ENCODE assay signal across 12 cellular contexts in genomic region chr10:113132651-113133088, GRCh38.
A peak's percentile ranks its signal among the peaks of the same experiment; 100 is the strongest.
DNase-seq lines count a peak whose midpoint lies in the region; TF ChIP-seq lines count a peak whose summit lies in the region.
"Had no signal": no experiment of that assay in that cellular context is flagged by ENCODE, and none has a peak within 500 bp of the region (broad histone marks: within the 10 kb centered on the region; RNA-seq: fewer than 3 reads in every experiment).

No MANE protein-coding gene starts in this region.

- peak; percentile 54 for DNase-seq in BE2C
- peak; percentile 64 for DNase-seq in amniotic epithelial cell (ENCODE audit: low read depth)
- DNase-seq in hepatocyte (ENCODE audit: low spot score), result no peak
- DNase-seq in sigmoid colon, result no peak
- no peak for DNase-seq in activated CD4-positive, alpha-beta T cell treated with anti-CD3 and anti-CD28 coated beads, Interleukin-2, amount 10 ng/mL, durations not matched to agents 7 days and 5 days
- no peak for DNase-seq in NCI-H69 (lab: John Stamatoyannopoulos, UW)
- no peak for DNase-seq in MM.1S
- DNase-seq in superior temporal gyrus (ENCODE audit: extremely low spot score), result no peak
- DNase-seq: activated T-cell treated with anti-CD3 and anti-CD28 coated beads, Interleukin-2, amount 50 U/mL, for 4 hours; CD8-positive, alpha-beta memory T cell; NCI-H1048; SIG-M5 had no signal

- H3K4me3 Mint-ChIP-seq in activated CD4-positive, alpha-beta T cell treated with anti-CD3 and anti-CD28 coated beads, Interleukin-2, amount 10 ng/mL, durations not matched to agents 7 days and 5 days, result no peak overlapping the region
- H3K4me3 Mint-ChIP-seq: activated T-cell treated with anti-CD3 and anti-CD28 coated beads, Interleukin-2, amount 50 U/mL, for 4 hours; CD8-positive, alpha-beta memory T cell had no signal

- peaks cover 28% of the 10 kb centered on the region for H3K27me3 Mint-ChIP-seq in activated CD4-positive, alpha-beta T cell treated with anti-CD3 and anti-CD28 coated beads, Interleukin-2, amount 10 ng/mL, durations not matched to agents 7 days and 5 days

- 22% methylated on average over 9 of the region's 9 CpGs for WGBS in hepatocyte (ENCODE audit: low lambda C conversion rate, missing lambda C conversion rate)
- WGBS in sigmoid colon, 2 donors, result 78 to 79% methylated on average over 9 of the region's 9 CpGs

- H3K4me1 Mint-ChIP-seq in activated CD4-positive, alpha-beta T cell treated with anti-CD3 and anti-CD28 coated beads, Interleukin-2, amount 10 ng/mL, durations not matched to agents 7 days and 5 days, result no peaks in the 10 kb centered on the region
- H3K4me1 Mint-ChIP-seq: CD8-positive, alpha-beta memory T cell had no signal

- H3K27ac Mint-ChIP-seq in activated CD4-positive, alpha-beta T cell treated with anti-CD3 and anti-CD28 coated beads, Interleukin-2, amount 10 ng/mL, durations not matched to agents 7 days and 5 days, result no peak overlapping the region
- H3K27ac Mint-ChIP-seq: CD8-positive, alpha-beta memory T cell had no signal

- CTCF ChIA-PET in activated CD4-positive, alpha-beta T cell treated with anti-CD3 and anti-CD28 coated beads, Interleukin-2, amount 10 ng/mL, durations not matched to agents 7 days and 5 days (lab: Charles Lee), result interaction anchor here (1.0 kb wide), 1 partner anchor 951 kb away, joined by 3 read pairs; no protein-coding TSS in a partner anchor

- no peaks in the 10 kb centered on the region for H3F3A ChIP-seq in MM.1S (ENCODE audit: insufficient read depth, low read length)

- no peaks in the 10 kb centered on the region for H3K27me3 ChIP-seq in BE2C
- no peaks in the 10 kb centered on the region for H3K27me3 ChIP-seq in hepatocyte
- no peaks in the 10 kb centered on the region for H3K27me3 ChIP-seq in sigmoid colon
- H3K27me3 ChIP-seq in MM.1S (replicated peaks; ENCODE audit: insufficient read depth, low read length), result peaks cover 7% of the 10 kb centered on the region; the same call in 1 of the 2 replicates

- peaks cover 94% of the 10 kb centered on the region for H3K79me2 ChIP-seq in hepatocyte
- H3K79me2 ChIP-seq in MM.1S (ENCODE audit: low read length), result no peaks in the 10 kb centered on the region

- intact Hi-C loops in sigmoid colon (cut with DNase I), result no loop called here

- no peak for TF ChIP-seq CTCF in BE2C (IDR thresholded peaks at IDR 0.05; ENCODE audit: low read depth, low read length)
- TF ChIP-seq CTCF in hepatocyte (IDR thresholded peaks at IDR 0.05; ENCODE audit: poor library complexity), result no peak
- no peak for TF ChIP-seq CTCF in sigmoid colon (IDR thresholded peaks at IDR 0.05)
- TF ChIP-seq CTCF in MM.1S (IDR thresholded peaks at IDR 0.05; ENCODE audit: low read length), result no peak

- H3K36me3 Mint-ChIP-seq in activated CD4-positive, alpha-beta T cell treated with anti-CD3 and anti-CD28 coated beads, Interleukin-2, amount 10 ng/mL, durations not matched to agents 7 days and 5 days (ENCODE audit: low read depth), result no peaks in the 10 kb centered on the region
- H3K36me3 Mint-ChIP-seq: CD8-positive, alpha-beta memory T cell had no signal

- H3K9me3 Mint-ChIP-seq in activated CD4-positive, alpha-beta T cell treated with anti-CD3 and anti-CD28 coated beads, Interleukin-2, amount 10 ng/mL, durations not matched to agents 7 days and 5 days, result no peaks in the 10 kb centered on the region
- H3K9me3 Mint-ChIP-seq: activated T-cell treated with anti-CD3 and anti-CD28 coated beads, Interleukin-2, amount 50 U/mL, for 4 hours; CD8-positive, alpha-beta memory T cell had no signal

- no peak for TF ChIP-seq POLR2A in sigmoid colon (IDR thresholded peaks at IDR 0.05)

- H3K9me2 ChIP-seq in hepatocyte (replicated peaks; ENCODE audit: insufficient read depth), result no peaks in the 10 kb centered on the region
- H3K9me2 ChIP-seq in MM.1S (replicated peaks; ENCODE audit: insufficient read depth, low read length), result no peaks in the 10 kb centered on the region

- no peak overlapping the region for H3K9ac ChIP-seq in MM.1S (ENCODE audit: low read length)

- peaks cover 47% of the 10 kb centered on the region for H4K20me1 ChIP-seq in hepatocyte (ENCODE audit: insufficient read depth, poor library complexity, severe bottlenecking)
- no peaks in the 10 kb centered on the region for H4K20me1 ChIP-seq in MM.1S (ENCODE audit: insufficient read depth, low read length)

- H3K4me1 ChIP-seq in BE2C (peaks cover 27% of the 10 kb centered on the region), hepatocyte (ENCODE audit: insufficient read depth) (peaks cover 24% of the 10 kb centered on the region), sigmoid colon (peaks cover 3 to 55% (median 36%) of the 10 kb centered on the region in 4 donors), MM.1S (ENCODE audit: low read length) (no peaks in the 10 kb centered on the region)

- peaks cover 12% of the 10 kb centered on the region for H3K36me3 ChIP-seq in BE2C
- H3K36me3 ChIP-seq in hepatocyte (replicated peaks; ENCODE audit: insufficient read depth, low read depth), result no peaks in the 10 kb centered on the region
- no peaks in the 10 kb centered on the region for H3K36me3 ChIP-seq in sigmoid colon
- no peaks in the 10 kb centered on the region for H3K36me3 ChIP-seq in MM.1S (replicated peaks; ENCODE audit: insufficient read depth, low read length)

- TF ChIP-seq EP300 in sigmoid colon (IDR thresholded peaks at IDR 0.05), result no peak

- H3K27ac ChIP-seq in hepatocyte (peak overlapping the region; percentile 9), sigmoid colon (peak overlapping the region; percentile 42 to 65 (median 48)), MM.1S (ENCODE audit: low read length) (no peak overlapping the region)

- H3K4me2 ChIP-seq in hepatocyte (peak overlapping the region; percentile 48), MM.1S (ENCODE audit: low read depth, low read length) (no peak overlapping the region)

- POLR2A ChIA-PET in activated CD4-positive, alpha-beta T cell treated with anti-CD3 and anti-CD28 coated beads, Interleukin-2, amount 10 ng/mL, durations not matched to agents 7 days and 5 days (lab: Charles Lee), result no interaction called here

- no peak overlapping the region for H2AFZ ChIP-seq in hepatocyte
- no peak overlapping the region for H2AFZ ChIP-seq in MM.1S (ENCODE audit: low read length)

- peak overlapping the region; percentile 3; the same call in 1 of the 2 replicates for H3K4me3 ChIP-seq in BE2C (ENCODE audit: low read depth, low read length)
- no peak overlapping the region for H3K4me3 ChIP-seq in hepatocyte
- no peak overlapping the region for H3K4me3 ChIP-seq in sigmoid colon
- H3K4me3 ChIP-seq in MM.1S (ENCODE audit: low read length), result no peak overlapping the region

- no peaks in the 10 kb centered on the region for H3K9me3 ChIP-seq in BE2C
- no peaks in the 10 kb centered on the region for H3K9me3 ChIP-seq in hepatocyte (ENCODE audit: low read depth)
- no peaks in the 10 kb centered on the region for H3K9me3 ChIP-seq in sigmoid colon
- H3K9me3 ChIP-seq in MM.1S (replicated peaks; ENCODE audit: insufficient read depth, low read length), result no peaks in the 10 kb centered on the region

Comparison
In these comparisons a context has a peak if more than half of its experiments do, and no peak if none do; other contexts are left out.
1. DNase-seq: peak in BE2C (single experiment) and amniotic epithelial cell (single experiment); none in hepatocyte (single experiment), sigmoid colon (single experiment), activated CD4-positive, alpha-beta T cell treated with anti-CD3 and anti-CD28 coated beads, Interleukin-2, amount 10 ng/mL, durations not matched to agents 7 days and 5 days (single experiment), NCI-H69 (single experiment), MM.1S (single experiment) and superior temporal gyrus (single experiment).